ENCODE assay signal across 26 cellular contexts in genomic region chr3:196596355-196596754, GRCh38. TPM values are rescaled to one million over a fixed set of nuclear protein-coding genes. Genes with fewer than 3 reads are reported as not detected.
A peak's percentile ranks its signal among the peaks of the same experiment; 100 is the strongest.
DNase-seq lines count a peak whose midpoint lies in the region; ATAC-seq, FAIRE-seq and TF ChIP-seq lines count a peak whose summit lies in the region.
"Had no signal": no experiment of that assay in that cellular context is flagged by ENCODE, and none has a peak within 500 bp of the region (broad histone marks: within the 10 kb centered on the region; RNA-seq: fewer than 3 reads in every experiment).

No MANE protein-coding gene starts in this region.

- no peak for TF ChIP-seq POLR2A in HepG2 (IDR thresholded peaks at IDR 0.05; ENCODE audit: insufficient read depth in 1 of 2, low read depth in 2 of 2, low read length in 2 of 2)
- TF ChIP-seq POLR2A in right lobe of liver (IDR thresholded peaks at IDR 0.05) = no peak

- no peaks in the 10 kb centered on the region for H3K79me2 ChIP-seq in HepG2 (ENCODE audit: insufficient read depth, low read length)

- no TSS peak for BruUV-seq in HepG2 (replicated peaks; lab: Mats Ljungman, UMichigan)

- no peak overlapping the region for H3K4me3 Mint-ChIP-seq in endothelial cell (ENCODE audit: unreplicated experiment)
- H3K4me3 Mint-ChIP-seq in mesothelial cell of epicardium = no peak overlapping the region
- H3K4me3 Mint-ChIP-seq: activated naive CD4-positive, alpha-beta T cell treated with anti-CD3 and anti-CD28 coated beads, Interleukin-2, amount 50 U/mL, for 24 hours; activated T-helper 1 cell treated with anti-CD3 and anti-CD28 coated beads, Interleukin-12 subunit alpha, Interleukin-12 subunit beta, Interleukin-2, Interleukin-4 antibody, amounts not matched to agents 30 ng/mL and 10 ng/mL and 1 ng/mL, durations not matched to agents 14 hours and 24 hours and 36 hours; natural killer cell treated with Interleukin-12 subunit alpha and Interleukin-12 subunit beta and Interleukin-15 and Interleukin-18, amount 100 ng/mL, for 72 hours had no signal

- no peak for TF ChIP-seq CTCF in HepG2 (CRISPR knock-in tag; IDR thresholded peaks at IDR 0.05)
- TF ChIP-seq CTCF in right lobe of liver (IDR thresholded peaks at IDR 0.05) = no peak
- TF ChIP-seq CTCF in endothelial cell (IDR thresholded peaks at IDR 0.05; ENCODE audit: unreplicated experiment) = no peak
- no peak for TF ChIP-seq CTCF in mesothelial cell of epicardium (IDR thresholded peaks at IDR 0.05; ENCODE audit: unreplicated experiment)

- H3K27ac ChIP-seq in HepG2 (ENCODE audit: extremely low read length, insufficient read depth, low read length) = no peak overlapping the region
- H3K27ac ChIP-seq in right lobe of liver = no peak overlapping the region
- H3K27ac ChIP-seq: uterus had no signal

- CTCF ChIA-PET in HepG2 (lab: Yijun Ruan, JAX; ENCODE audit: low intra/inter-chr PET ratio, low total read pairs) = no interaction called here

- no peak for DNase-seq in HepG2 (ENCODE audit: low spot score)
- no peak for DNase-seq in right lobe of liver
- peak; percentile 45 for DNase-seq in NCI-H69 (lab: John Stamatoyannopoulos, UW)
- no peak for DNase-seq in endothelial cell (ENCODE audit: low spot score)
- no peak for DNase-seq in stimulated activated CD4-positive, alpha-beta T cell treated with anti-CD3 and anti-CD28 coated beads, Interleukin-2, amount 100 ng/mL, for 48 hours
- no peak for DNase-seq in middle frontal gyrus (ENCODE audit: extremely low spot score, low spot score)
- no peak for DNase-seq in mesothelial cell of epicardium (ENCODE audit: low spot score in 2 of 2, unreplicated experiment in 2 of 2)
- DNase-seq: activated CD4-positive, alpha-beta T cell treated with anti-CD3 and anti-CD28 coated beads for 48 hours; anterior cingulate cortex; caudate nucleus; dermis blood vessel endothelial cell; midbrain; NCI-H1436; NCI-H2171 treated with DMSO at 0.1 percent for 48 hours; NCI-H526 treated with DMSO at 0.1 percent for 48 hours; SHP77 treated with DMSO at 0.1 percent for 48 hours; uterus had no signal

- H3K9me3 ChIP-seq in HepG2 (ENCODE audit: low read length) (no peaks in the 10 kb centered on the region), right lobe of liver (no peaks in the 10 kb centered on the region)
- H3K9me3 ChIP-seq: uterus had no signal

- no peak for FAIRE-seq in HepG2 (lab: Jason Lieb, UNC)
- FAIRE-seq: D721Med, GM18507 had no signal

- no peak overlapping the region for H3K9ac ChIP-seq in HepG2 (ENCODE audit: insufficient read depth, low read depth, low read length)

- 0% methylated on average over 5 of the region's 5 CpGs for WGBS in HepG2 (ENCODE audit: low lambda C conversion rate)
- WGBS in right lobe of liver (ENCODE audit: insufficient coverage, low coverage, low lambda C conversion rate, missing lambda C conversion rate) = 21% methylated on average over 3 of the region's 5 CpGs

- H3K27me3 Mint-ChIP-seq in endothelial cell (ENCODE audit: unreplicated experiment) (no peaks in the 10 kb centered on the region), mesothelial cell of epicardium (ENCODE audit: low read depth) (no peaks in the 10 kb centered on the region)
- H3K27me3 Mint-ChIP-seq: activated naive CD4-positive, alpha-beta T cell treated with anti-CD3 and anti-CD28 coated beads, Interleukin-2, amount 50 U/mL, for 24 hours had no signal

- H4K20me1 ChIP-seq in HepG2 (ENCODE audit: insufficient read depth, low read length) = no peaks in the 10 kb centered on the region

- TF ChIP-seq EP300 in HepG2 (IDR thresholded peaks at IDR 0.05; ENCODE audit: low read depth in 2 of 2, low read length in 2 of 2) = no peak
- TF ChIP-seq EP300 in HepG2 (CRISPR knock-in tag; IDR thresholded peaks at IDR 0.05; ENCODE audit: borderline replicate concordance) = no peak

- peak overlapping the region; percentile 52; the same call in 1 of the 2 replicates for H3K4me2 ChIP-seq in HepG2 (ENCODE audit: low read depth, low read length)

- peak overlapping the region; percentile 65 for H2AFZ ChIP-seq in HepG2 (ENCODE audit: low read length)

- POLR2A ChIA-PET in HepG2 (lab: Yijun Ruan, JAX) = no interaction called here

- H3K9me3 Mint-ChIP-seq in endothelial cell (ENCODE audit: unreplicated experiment) (no peaks in the 10 kb centered on the region), mesothelial cell of epicardium (no peaks in the 10 kb centered on the region)
- H3K9me3 Mint-ChIP-seq: activated naive CD4-positive, alpha-beta T cell treated with anti-CD3 and anti-CD28 coated beads, Interleukin-2, amount 50 U/mL, for 24 hours; activated T-helper 1 cell treated with anti-CD3 and anti-CD28 coated beads, Interleukin-12 subunit alpha, Interleukin-12 subunit beta, Interleukin-2, Interleukin-4 antibody, amounts not matched to agents 30 ng/mL and 10 ng/mL and 1 ng/mL, durations not matched to agents 14 hours and 24 hours and 36 hours; natural killer cell treated with Interleukin-12 subunit alpha and Interleukin-12 subunit beta and Interleukin-15 and Interleukin-18, amount 100 ng/mL, for 72 hours had no signal

- intact Hi-C loops in HepG2 (cut with micrococcal nuclease; ENCODE audit: unreplicated experiment) = no loop called here
- intact Hi-C loops in right lobe of liver (cut with DNase I) = no loop called here

- TF ChIP-seq RAD21 in HepG2 (CRISPR knock-in tag; IDR thresholded peaks at IDR 0.05) = no peak

- in situ Hi-C loops in HepG2 (cut with HindIII; ENCODE audit: extremely low pct_ligation_motif_present, low pct_unique_long_range_greater_than_20kb) = no loop called here

- H3K4me3 ChIP-seq in HepG2 (replicated peaks in 1 of 3; ENCODE audit: insufficient read depth in 1 of 3, low read depth in 2 of 3, low read length in 3 of 3) = no peak overlapping the region
- H3K4me3 ChIP-seq in right lobe of liver = no peak overlapping the region
- H3K4me3 ChIP-seq: uterus had no signal

- ATAC-seq in HepG2 (peak; percentile 63), right lobe of liver (no peak), HG03460 (IDR thresholded peaks at IDR 0.05; ENCODE audit: unreplicated experiment) (no peak)
- ATAC-seq: left lobe of liver; natural killer cell treated with Interleukin-12 subunit alpha and Interleukin-12 subunit beta and Interleukin-15 and Interleukin-18, amount 100 ng/mL, for 72 hours had no signal

- H3K4me1 Mint-ChIP-seq in endothelial cell (ENCODE audit: unreplicated experiment) (peaks cover 21% of the 10 kb centered on the region), mesothelial cell of epicardium (peaks cover 5% of the 10 kb centered on the region)

- H3K36me3 ChIP-seq in HepG2 (replicated peaks in 1 of 2; ENCODE audit: control insufficient read depth in 1 of 2, insufficient read depth in 2 of 2, low read length in 2 of 2) (no peaks in the 10 kb centered on the region), right lobe of liver (no peaks in the 10 kb centered on the region)
- H3K36me3 ChIP-seq: uterus had no signal

- H3K4me1 ChIP-seq in HepG2 (ENCODE audit: insufficient read depth, low read length) (peaks cover 30% of the 10 kb centered on the region), right lobe of liver (no peaks in the 10 kb centered on the region)
- H3K4me1 ChIP-seq: uterus had no signal

- H3K27ac Mint-ChIP-seq in endothelial cell (ENCODE audit: unreplicated experiment) (peak overlapping the region; percentile 65), mesothelial cell of epicardium (no peak overlapping the region)
- H3K27ac Mint-ChIP-seq: activated naive CD4-positive, alpha-beta T cell treated with anti-CD3 and anti-CD28 coated beads, Interleukin-2, amount 50 U/mL, for 24 hours; activated T-helper 1 cell treated with anti-CD3 and anti-CD28 coated beads, Interleukin-12 subunit alpha, Interleukin-12 subunit beta, Interleukin-2, Interleukin-4 antibody, amounts not matched to agents 30 ng/mL and 10 ng/mL and 1 ng/mL, durations not matched to agents 14 hours and 24 hours and 36 hours; CD14-positive monocyte; natural killer cell treated with Interleukin-12 subunit alpha and Interleukin-12 subunit beta and Interleukin-15 and Interleukin-18, amount 100 ng/mL, for 72 hours; progenitor cell of endocrine pancreas had no signal

- H3K27me3 ChIP-seq in HepG2 (ENCODE audit: control insufficient read depth in 1 of 2, insufficient read depth in 2 of 2, low read length in 2 of 2) (peaks cover 2 to 15% of the 10 kb centered on the region in 2 experiments; a peak in 3 of 5 replicates), right lobe of liver (no peaks in the 10 kb centered on the region)
- H3K27me3 ChIP-seq: uterus had no signal

- H3K36me3 Mint-ChIP-seq in endothelial cell (ENCODE audit: low read depth, unreplicated experiment) = no peaks in the 10 kb centered on the region
- H3K36me3 Mint-ChIP-seq in mesothelial cell of epicardium = no peaks in the 10 kb centered on the region
- H3K36me3 Mint-ChIP-seq: activated naive CD4-positive, alpha-beta T cell treated with anti-CD3 and anti-CD28 coated beads, Interleukin-2, amount 50 U/mL, for 24 hours; CD14-positive monocyte; natural killer cell treated with Interleukin-12 subunit alpha and Interleukin-12 subunit beta and Interleukin-15 and Interleukin-18, amount 100 ng/mL, for 72 hours had no signal

RNA-seq across cellular contexts. Expression of gene FBXO45, which starts 27.9 kb away (rescaled TPM):
- total RNA-seq in HepG2 (2016; rRNA removed; fragmentation: Illumina TruSeq; extraction: Trizol) (12.1 and 18.4 TPM in 2 replicates), right lobe of liver (1 to 10 TPM; 3.8 to 5.5 (median 4.4) TPM), endothelial cell (ENCODE audit: unreplicated experiment) (17.0 TPM), mesothelial cell of epicardium (9.1 to 9.4 TPM (median 9.4 TPM) in 3 replicates)
- total RNA-seq in HepG2 (2016; cell fraction: cytosol; rRNA removed; fragmentation: Illumina TruSeq; extraction: Trizol; ENCODE audit: low read depth) = 1.4 and 2.1 TPM in 2 replicates
- 12.2 and 16.6 TPM in 2 replicates for total RNA-seq in HepG2 (2016; cell fraction: insoluble cytoplasmic fraction; rRNA removed; fragmentation: Illumina TruSeq; extraction: Trizol)
- 9.5 and 10.4 TPM in 2 replicates for total RNA-seq in HepG2 (2016; cell fraction: membrane; rRNA removed; fragmentation: Illumina TruSeq; extraction: Trizol)
- total RNA-seq in HepG2 (2016; cell fraction: nucleus; rRNA removed; fragmentation: Illumina TruSeq; extraction: Trizol) = 6.9 and 8.6 TPM in 2 replicates
- polyA plus RNA-seq in HepG2 (2011; rRNA removed) = 4.9 and 7.0 TPM in 2 replicates
- polyA plus RNA-seq in HepG2 (2011; cell fraction: cytosol; rRNA removed) = 2.7 and 4.4 TPM in 2 replicates
- 1.4 and 1.7 TPM in 2 replicates for polyA plus RNA-seq in HepG2 (2011; cell fraction: nucleus; rRNA removed)
- 7.8 and 9.3 TPM in 2 replicates for polyA plus RNA-seq in HepG2 (2012)
- 1.4 and 1.6 TPM in 2 replicates for polyA plus RNA-seq in HepG2 (2016; cell fraction: cytosol; fragmentation: Illumina TruSeq; extraction: Trizol; ENCODE audit: low read depth)
- polyA plus RNA-seq in HepG2 (2016; cell fraction: insoluble cytoplasmic fraction; fragmentation: Illumina TruSeq; extraction: Trizol; ENCODE audit: low read depth) = 17.1 and 19.3 TPM in 2 replicates
- 7.4 and 8.0 TPM in 2 replicates for polyA plus RNA-seq in HepG2 (2016; cell fraction: membrane; fragmentation: Illumina TruSeq; extraction: Trizol; ENCODE audit: low read depth)
- polyA plus RNA-seq in HepG2 (2016; cell fraction: nucleus; fragmentation: Illumina TruSeq; extraction: Trizol; ENCODE audit: insufficient read depth, low read depth) = 8.4 and 9.2 TPM in 2 replicates
- polyA minus RNA-seq in HepG2 (2011; rRNA and poly(A)+ RNA removed; ENCODE audit: low replicate concordance) = 2.6 and 8.3 TPM in 2 replicates
- 4.6 and 5.3 TPM in 2 replicates for polyA minus RNA-seq in HepG2 (2011; cell fraction: cytosol; rRNA and poly(A)+ RNA removed)
- 4.2 and 4.5 TPM in 2 replicates for polyA minus RNA-seq in HepG2 (2011; cell fraction: nucleus; rRNA and poly(A)+ RNA removed)

RNA-seq across cellular contexts. Expression of gene WDR53, which starts 28.0 kb away (rescaled TPM):
- 7.7 and 16.4 TPM in 2 replicates for total RNA-seq in HepG2 (2016; rRNA removed; fragmentation: Illumina TruSeq; extraction: Trizol)
- total RNA-seq in HepG2 (2016; cell fraction: cytosol; rRNA removed; fragmentation: Illumina TruSeq; extraction: Trizol; ENCODE audit: low read depth) = 2.8 and 5.5 TPM in 2 replicates
- total RNA-seq in HepG2 (2016; cell fraction: insoluble cytoplasmic fraction; rRNA removed; fragmentation: Illumina TruSeq; extraction: Trizol) = 9.8 and 13.8 TPM in 2 replicates
- 6.5 and 7.9 TPM in 2 replicates for total RNA-seq in HepG2 (2016; cell fraction: membrane; rRNA removed; fragmentation: Illumina TruSeq; extraction: Trizol)
- total RNA-seq in HepG2 (2016; cell fraction: nucleus; rRNA removed; fragmentation: Illumina TruSeq; extraction: Trizol) = 5.2 and 7.0 TPM in 2 replicates
- polyA plus RNA-seq in HepG2 (2011; rRNA removed) = 3.5 and 4.1 TPM in 2 replicates
- polyA plus RNA-seq in HepG2 (2011; cell fraction: cytosol; rRNA removed) = 3.7 and 3.9 TPM in 2 replicates
- polyA plus RNA-seq in HepG2 (2011; cell fraction: nucleus; rRNA removed) = 2.9 and 3.9 TPM in 2 replicates
- polyA plus RNA-seq in HepG2 (2012) = 6.1 and 9.5 TPM in 2 replicates
- polyA plus RNA-seq in HepG2 (2016; cell fraction: cytosol; fragmentation: Illumina TruSeq; extraction: Trizol; ENCODE audit: low read depth) = 3.1 and 3.4 TPM in 2 replicates
- 17.3 and 18.0 TPM in 2 replicates for polyA plus RNA-seq in HepG2 (2016; cell fraction: insoluble cytoplasmic fraction; fragmentation: Illumina TruSeq; extraction: Trizol; ENCODE audit: low read depth)
- 5.2 and 5.5 TPM in 2 replicates for polyA plus RNA-seq in HepG2 (2016; cell fraction: membrane; fragmentation: Illumina TruSeq; extraction: Trizol; ENCODE audit: low read depth)
- 13.6 and 14.4 TPM in 2 replicates for polyA plus RNA-seq in HepG2 (2016; cell fraction: nucleus; fragmentation: Illumina TruSeq; extraction: Trizol; ENCODE audit: insufficient read depth, low read depth)
- 3.2 and 15.2 TPM in 2 replicates for polyA minus RNA-seq in HepG2 (2011; rRNA and poly(A)+ RNA removed; ENCODE audit: low replicate concordance)
- 1.8 and 2.3 TPM in 2 replicates for polyA minus RNA-seq in HepG2 (2011; cell fraction: cytosol; rRNA and poly(A)+ RNA removed)
- 2.1 and 4.0 TPM in 2 replicates for polyA minus RNA-seq in HepG2 (2011; cell fraction: nucleus; rRNA and poly(A)+ RNA removed)
- 1 to 10 TPM; 1.5 to 5.8 (median 4.3) TPM for total RNA-seq in right lobe of liver
- total RNA-seq in endothelial cell (ENCODE audit: unreplicated experiment) = 22.2 TPM
- 12.3 to 15.7 TPM (median 13.4 TPM) in 3 replicates for total RNA-seq in mesothelial cell of epicardium

RNA-seq across cellular contexts. Expression of gene NRROS, which starts 43.1 kb away (rescaled TPM):
- total RNA-seq in HepG2 (2016; rRNA removed; fragmentation: Illumina TruSeq; extraction: Trizol) (not detected in 2 replicates), right lobe of liver (1 to 10 TPM; 1.2 to 4.0 (median 2.1) TPM), endothelial cell (ENCODE audit: unreplicated experiment) (18.6 TPM), mesothelial cell of epicardium (0.72 to 1.3 TPM (median 0.93 TPM) in 3 replicates)
- not detected in 2 replicates for total RNA-seq in HepG2 (2016; cell fraction: cytosol; rRNA removed; fragmentation: Illumina TruSeq; extraction: Trizol; ENCODE audit: low read depth)
- not detected in 2 replicates for total RNA-seq in HepG2 (2016; cell fraction: insoluble cytoplasmic fraction; rRNA removed; fragmentation: Illumina TruSeq; extraction: Trizol)
- not detected in 2 replicates for total RNA-seq in HepG2 (2016; cell fraction: membrane; rRNA removed; fragmentation: Illumina TruSeq; extraction: Trizol)
- total RNA-seq in HepG2 (2016; cell fraction: nucleus; rRNA removed; fragmentation: Illumina TruSeq; extraction: Trizol) = not detected in 2 replicates
- polyA plus RNA-seq in HepG2 (2011; rRNA removed) = not detected in 2 replicates
- polyA plus RNA-seq in HepG2 (2011; cell fraction: cytosol; rRNA removed) = not detected in 2 replicates
- not detected in 2 replicates for polyA plus RNA-seq in HepG2 (2011; cell fraction: nucleus; rRNA removed)
- polyA plus RNA-seq in HepG2 (2012) = not detected in 2 replicates
- not detected in 2 replicates for polyA plus RNA-seq in HepG2 (2016; cell fraction: cytosol; fragmentation: Illumina TruSeq; extraction: Trizol; ENCODE audit: low read depth)
- not detected in 2 replicates for polyA plus RNA-seq in HepG2 (2016; cell fraction: insoluble cytoplasmic fraction; fragmentation: Illumina TruSeq; extraction: Trizol; ENCODE audit: low read depth)
- polyA plus RNA-seq in HepG2 (2016; cell fraction: membrane; fragmentation: Illumina TruSeq; extraction: Trizol; ENCODE audit: low read depth) = not detected in 2 replicates
- polyA plus RNA-seq in HepG2 (2016; cell fraction: nucleus; fragmentation: Illumina TruSeq; extraction: Trizol; ENCODE audit: insufficient read depth, low read depth) = not detected in 2 replicates
- not detected in 2 replicates for polyA minus RNA-seq in HepG2 (2011; rRNA and poly(A)+ RNA removed; ENCODE audit: low replicate concordance)
- polyA minus RNA-seq in HepG2 (2011; cell fraction: cytosol; rRNA and poly(A)+ RNA removed) = not detected in 2 replicates
- not detected in 2 replicates for polyA minus RNA-seq in HepG2 (2011; cell fraction: nucleus; rRNA and poly(A)+ RNA removed)
